In genomic region chr6:149750136-149750609, GRCh38 we compare ENCODE assay signal across 8 cellular contexts. TPM values are rescaled to one million over a fixed set of nuclear protein-coding genes. Genes with fewer than 3 reads are reported as not detected.
DNase-seq lines count a peak whose midpoint lies in the region; ATAC-seq and TF ChIP-seq lines count a peak whose summit lies in the region.

No MANE protein-coding gene starts in this region.

- no peaks in the 10 kb centered on the region for H3K9me3 ChIP-seq in mucosa of rectum (ENCODE audit: control insufficient read depth in 2 of 2, low read length in 2 of 2)

- H3K4me1 Mint-ChIP-seq in endothelial cell (ENCODE audit: unreplicated experiment) = peaks cover 24% of the 10 kb centered on the region
- H3K4me1 Mint-ChIP-seq in stimulated activated effector memory CD8-positive, alpha-beta T cell treated with anti-CD3 and anti-CD28 coated beads, Interleukin-12 subunit alpha, Interleukin-12 subunit beta, amount 100 ng/mL, for 72 hours = peaks cover 14% of the 10 kb centered on the region

- peak overlapping the region; percentile 97 to 99 for H3K9ac ChIP-seq in mucosa of rectum (ENCODE audit: low read depth in 1 of 2, low read length in 2 of 2)

- H3K36me3 ChIP-seq in BJ (ENCODE audit: control insufficient read depth, insufficient read depth, low read length) (no peaks in the 10 kb centered on the region), mucosa of rectum (ENCODE audit: control insufficient read depth in 2 of 2, insufficient read depth in 2 of 2, low read length in 2 of 2) (no peaks in the 10 kb centered on the region)

- DNase-seq in BJ (ENCODE audit: low read depth) (no peak), GM19240 (ENCODE audit: insufficient read length, low spot score) (peak; percentile 6), NCI-H748 treated with DMSO at 0.1 percent for 48 hours (lab: John Stamatoyannopoulos, UW) (peak; percentile 78), endothelial cell (ENCODE audit: low spot score) (peak; percentile 53)
- DNase-seq in activated CD8-positive, alpha-beta memory T cell treated with anti-CD3 and anti-CD28 coated beads for 48 hours (ENCODE audit: low read depth in 2 of 3, low spot score in 2 of 3) = peak; percentile 42 to 57 (median 55)
- peak; percentile 37 to 83 for DNase-seq in stimulated activated effector memory CD8-positive, alpha-beta T cell treated with anti-CD3 and anti-CD28 coated beads, Interleukin-12 subunit alpha, Interleukin-12 subunit beta, amount 100 ng/mL, for 72 hours (ENCODE audit: low spot score in 2 of 2)

- H3K27me3 ChIP-seq in BJ (ENCODE audit: control insufficient read depth, insufficient read depth, low read length) = no peaks in the 10 kb centered on the region
- H3K27me3 ChIP-seq in mucosa of rectum (ENCODE audit: control insufficient read depth in 2 of 2, insufficient read depth in 2 of 2, low read length in 2 of 2) = no peaks in the 10 kb centered on the region

- peak; percentile 33 for ATAC-seq in HG03439 (IDR thresholded peaks at IDR 0.05; ENCODE audit: unreplicated experiment)
- peak; percentile 59 for ATAC-seq in stimulated activated effector memory CD8-positive, alpha-beta T cell treated with anti-CD3 and anti-CD28 coated beads, Interleukin-12 subunit alpha, Interleukin-12 subunit beta, amount 100 ng/mL, for 72 hours

- H3K4me3 ChIP-seq in BJ (ENCODE audit: low read depth, low read length) (peak overlapping the region; percentile 96), mucosa of rectum (ENCODE audit: low read length in 2 of 2) (peak overlapping the region; percentile 95 to 97)

- TF ChIP-seq CTCF in BJ (IDR thresholded peaks at IDR 0.05; ENCODE audit: insufficient read depth, low read depth, low read length) (no peak), endothelial cell (IDR thresholded peaks at IDR 0.05; ENCODE audit: unreplicated experiment) (no peak)

- no peaks in the 10 kb centered on the region for H3K9me3 Mint-ChIP-seq in endothelial cell (ENCODE audit: unreplicated experiment)
- no peaks in the 10 kb centered on the region for H3K9me3 Mint-ChIP-seq in stimulated activated effector memory CD8-positive, alpha-beta T cell treated with anti-CD3 and anti-CD28 coated beads, Interleukin-12 subunit alpha, Interleukin-12 subunit beta, amount 100 ng/mL, for 72 hours

- POLR2A ChIA-PET in BJ (lab: Charles Lee) = no interaction called here

- no peaks in the 10 kb centered on the region for H3K36me3 Mint-ChIP-seq in endothelial cell (ENCODE audit: low read depth, unreplicated experiment)
- peaks cover 26% of the 10 kb centered on the region for H3K36me3 Mint-ChIP-seq in stimulated activated effector memory CD8-positive, alpha-beta T cell treated with anti-CD3 and anti-CD28 coated beads, Interleukin-12 subunit alpha, Interleukin-12 subunit beta, amount 100 ng/mL, for 72 hours

- peaks cover 2% of the 10 kb centered on the region for H3K27me3 Mint-ChIP-seq in endothelial cell (ENCODE audit: unreplicated experiment)

- H3K27ac ChIP-seq in mucosa of rectum (ENCODE audit: low read depth in 2 of 2, low read length in 2 of 2) = peak overlapping the region; percentile 86 to 93

- peaks cover 18 to 21% of the 10 kb centered on the region in 2 donors for H3K4me1 ChIP-seq in mucosa of rectum (ENCODE audit: control insufficient read depth in 2 of 2, insufficient read depth in 2 of 2, low read length in 2 of 2)

- peak overlapping the region; percentile 90 for H3K4me3 Mint-ChIP-seq in endothelial cell (ENCODE audit: unreplicated experiment)
- peak overlapping the region; percentile 84 for H3K4me3 Mint-ChIP-seq in stimulated activated effector memory CD8-positive, alpha-beta T cell treated with anti-CD3 and anti-CD28 coated beads, Interleukin-12 subunit alpha, Interleukin-12 subunit beta, amount 100 ng/mL, for 72 hours

- CTCF ChIA-PET in BJ (lab: Yijun Ruan, JAX) = interaction anchor here (1.1 kb wide), 1 partner anchor 175 kb away, joined by 4 read pairs; no protein-coding TSS in a partner anchor

- H3K27ac Mint-ChIP-seq in endothelial cell (ENCODE audit: unreplicated experiment) = no peak overlapping the region
- H3K27ac Mint-ChIP-seq in stimulated activated effector memory CD8-positive, alpha-beta T cell treated with anti-CD3 and anti-CD28 coated beads, Interleukin-12 subunit alpha, Interleukin-12 subunit beta, amount 100 ng/mL, for 72 hours = peak overlapping the region; percentile 89

RNA-seq across cellular contexts. Expression of gene PCMT1, which starts 0.6 kb away (rescaled TPM):
- polyA plus RNA-seq in BJ (2011; rRNA removed) = 63.2 and 106 TPM in 2 replicates
- polyA minus RNA-seq in BJ (2011; rRNA and poly(A)+ RNA removed) = 19.6 and 29.0 TPM in 2 replicates
- 58.5 TPM for total RNA-seq in endothelial cell (ENCODE audit: unreplicated experiment)

RNA-seq across cellular contexts. Expression of gene NUP43, which starts 3.8 kb away (rescaled TPM):
- polyA plus RNA-seq in BJ (2011; rRNA removed) = 20.1 and 35.4 TPM in 2 replicates
- polyA minus RNA-seq in BJ (2011; rRNA and poly(A)+ RNA removed) = 37.3 and 39.4 TPM in 2 replicates
- total RNA-seq in endothelial cell (ENCODE audit: unreplicated experiment) = 54.4 TPM

RNA-seq across cellular contexts. Expression of gene LATS1, which starts 32.3 kb away (rescaled TPM):
- 12.4 and 16.7 TPM in 2 replicates for polyA plus RNA-seq in BJ (2011; rRNA removed)
- 16.8 and 22.2 TPM in 2 replicates for polyA minus RNA-seq in BJ (2011; rRNA and poly(A)+ RNA removed)
- total RNA-seq in endothelial cell (ENCODE audit: unreplicated experiment) = 25.3 TPM
